ENCODE assay signal across 8 cellular contexts in genomic region chr6:41072836-41073202, GRCh38. TPM values are rescaled to one million over a fixed set of nuclear protein-coding genes. Genes with fewer than 3 reads are reported as not detected.
DNase-seq lines count a peak whose midpoint lies in the region; ATAC-seq and TF ChIP-seq lines count a peak whose summit lies in the region.

Gene NFYA (plus strand): TSS chr6:41072974. CDS start chr6:41079090, 6,116 bp downstream.

- no peak for TF ChIP-seq CTCF in cardiac fibroblast (IDR thresholded peaks at IDR 0.05; ENCODE audit: low read depth, low read length)

- peaks cover 17% of the 10 kb centered on the region for H3K36me3 ChIP-seq in CD8-positive, alpha-beta memory T cell (ENCODE audit: insufficient read depth, low read length)

- no peaks in the 10 kb centered on the region for H3K9me3 ChIP-seq in CD8-positive, alpha-beta memory T cell (ENCODE audit: low read length)

- peaks cover 39% of the 10 kb centered on the region for H3K4me1 ChIP-seq in CD8-positive, alpha-beta memory T cell (ENCODE audit: insufficient read depth, low read length)

- H3K4me3 ChIP-seq in CD8-positive, alpha-beta memory T cell (ENCODE audit: low read length) = peak within 1 kb of the TSS; percentile 98
- peak within 1 kb of the TSS; percentile 84 to 97 for H3K4me3 ChIP-seq in cardiac fibroblast (replicated peaks in 1 of 2; ENCODE audit: low read depth in 2 of 2, low read length in 2 of 2)

- H3K27me3 ChIP-seq in CD8-positive, alpha-beta memory T cell (ENCODE audit: insufficient read depth, low read length, poor library complexity, severe bottlenecking) = no peaks in the 10 kb centered on the region

- ATAC-seq in GM19452 (IDR thresholded peaks at IDR 0.05; ENCODE audit: unreplicated experiment) (peak; percentile 60), HG03457 (IDR thresholded peaks at IDR 0.05; ENCODE audit: unreplicated experiment) (peak; percentile 41)

- peaks cover 46 to 60% (median 56%) of the 10 kb centered on the region in 3 donors for H3K4me1 Mint-ChIP-seq in CD8-positive, alpha-beta memory T cell
- peaks cover 37 to 57% of the 10 kb centered on the region in 2 donors for H3K4me1 Mint-ChIP-seq in immature natural killer cell

- peak within 1 kb of the TSS; percentile 96 to 99 (median 98) for H3K27ac Mint-ChIP-seq in CD8-positive, alpha-beta memory T cell
- peak within 1 kb of the TSS; percentile 97 to 100 (median 98) for H3K27ac Mint-ChIP-seq in immature natural killer cell

- H3K9me3 Mint-ChIP-seq in CD8-positive, alpha-beta memory T cell = no peaks in the 10 kb centered on the region
- H3K9me3 Mint-ChIP-seq in immature natural killer cell = no peaks in the 10 kb centered on the region

- H3K27ac ChIP-seq in CD8-positive, alpha-beta memory T cell (ENCODE audit: low read depth, low read length) = peak within 1 kb of the TSS; percentile 94

- peak in 2 of 5 donors; percentile 100 for DNase-seq in CD8-positive, alpha-beta memory T cell
- DNase-seq in T follicular helper cell (ENCODE audit: low read depth) = peak; percentile 100
- DNase-seq in cardiac fibroblast (ENCODE audit: low read depth in 2 of 2) = peak in 1 of 2 donors; percentile 100
- no peak for DNase-seq in immature natural killer cell
- peak; percentile 100 for DNase-seq in stimulated activated CD8-positive, alpha-beta memory T cell treated with anti-CD3 and anti-CD28 coated beads, Interleukin-12 subunit alpha, Interleukin-12 subunit beta, amount 100 ng/mL, for 4 hours (ENCODE audit: low read depth)
- no peak for DNase-seq in kidney tubule cell (ENCODE audit: low spot score)

- peak within 1 kb of the TSS; percentile 89 to 99 (median 95) for H3K4me3 Mint-ChIP-seq in CD8-positive, alpha-beta memory T cell
- H3K4me3 Mint-ChIP-seq in immature natural killer cell = peak within 1 kb of the TSS; percentile 96 to 98 (median 98)

- peaks cover 0 to 51% (median 4%) of the 10 kb centered on the region in 3 donors for H3K36me3 Mint-ChIP-seq in CD8-positive, alpha-beta memory T cell
- H3K36me3 Mint-ChIP-seq in immature natural killer cell = peaks cover 0 to 6% (median 0%) of the 10 kb centered on the region in 3 donors

- CTCF ChIA-PET in CD8-positive, alpha-beta memory T cell (lab: Charles Lee) = interaction anchor here (1.0 to 2.3 kb wide), 3 partner anchors 17 to 44 kb away, joined by 3 to 12 read pairs (median 3); no protein-coding TSS in a partner anchor

- POLR2A ChIA-PET in CD8-positive, alpha-beta memory T cell (lab: Charles Lee) = interaction anchor here (0.8 to 1.2 kb wide), 4 partner anchors 45 to 662 kb away, joined by 3 to 7 read pairs (median 4); no protein-coding TSS in a partner anchor

- peaks cover 0 to 6% of the 10 kb centered on the region in 2 donors for H3K27me3 Mint-ChIP-seq in CD8-positive, alpha-beta memory T cell
- peaks cover 14 to 20% (median 15%) of the 10 kb centered on the region in 3 donors for H3K27me3 Mint-ChIP-seq in immature natural killer cell (ENCODE audit: low read depth in 3 of 3)

RNA-seq across cellular contexts. Expression of gene NFYA, which starts in this region (rescaled TPM):
- total RNA-seq in CD8-positive, alpha-beta memory T cell = 10 to 100 TPM; 34.5 to 34.9 TPM
- 26.3 TPM for polyA plus RNA-seq in CD8-positive, alpha-beta memory T cell
- 10 to 100 TPM; 12.4 to 21.7 (median 20.5) TPM for polyA plus RNA-seq in immature natural killer cell

Comparison
In these comparisons a context has a peak if more than half of its experiments do, and no peak if none do; other contexts are left out.
1. DNase-seq: peak in T follicular helper cell (single experiment) and stimulated activated CD8-positive, alpha-beta memory T cell treated with anti-CD3 and anti-CD28 coated beads, Interleukin-12 subunit alpha, Interleukin-12 subunit beta, amount 100 ng/mL, for 4 hours (single experiment); none in immature natural killer cell (0 of 3) and kidney tubule cell (single experiment).